ENCODE assay signal across 16 cellular contexts in the genomic region with DNA sequence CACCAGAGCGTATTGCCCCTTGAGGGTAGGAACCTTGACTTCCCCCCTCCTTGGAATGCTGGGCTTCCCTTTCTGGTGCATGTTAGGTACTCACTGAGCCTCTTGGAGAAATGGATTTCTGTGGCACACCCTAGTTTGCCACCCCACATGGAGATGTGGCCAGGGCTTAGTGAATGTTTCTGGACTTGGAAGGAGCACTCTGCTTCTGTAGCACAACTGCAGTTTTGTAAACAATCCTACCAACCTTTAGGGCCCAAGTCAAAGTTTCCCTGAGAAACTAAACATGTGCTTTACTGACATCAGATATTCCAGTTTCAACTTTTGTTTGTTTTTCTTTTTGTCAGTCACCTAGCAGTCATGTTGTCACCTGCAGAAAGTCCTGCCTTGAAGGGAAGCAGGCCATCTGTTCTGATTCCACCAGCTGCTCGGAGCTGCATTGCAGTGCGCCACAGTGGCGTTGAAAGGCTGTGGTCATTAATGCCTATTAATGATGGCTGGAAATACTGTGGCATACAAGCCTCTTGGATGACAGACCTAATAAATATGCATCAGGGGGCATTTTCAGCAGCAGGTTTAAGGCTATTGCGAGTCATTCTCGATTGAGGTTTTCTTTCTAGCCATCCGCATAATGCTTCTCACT. TPM values are rescaled to one million over a fixed set of nuclear protein-coding genes. Genes with fewer than 3 reads are reported as not detected.
A peak's percentile ranks its signal among the peaks of the same experiment; 100 is the strongest.
DNase-seq lines count a peak whose midpoint lies in the region; ATAC-seq and TF ChIP-seq lines count a peak whose summit lies in the region.
"Had no signal": no experiment of that assay in that cellular context is flagged by ENCODE, and none has a peak within 500 bp of the region (broad histone marks: within the 10 kb centered on the region; RNA-seq: fewer than 3 reads in every experiment).

No MANE protein-coding gene starts in this region.

- DNase-seq in DMS53 treated with DMSO at 0.1 percent for 48 hours (lab: John Stamatoyannopoulos, UW; ENCODE audit: unreplicated experiment) (peak; percentile 70), NCI-H146 (lab: John Stamatoyannopoulos, UW) (peak; percentile 53), WERI-Rb-1 (peak; percentile 74), renal cortical epithelial cell (ENCODE audit: low read depth) (peak; percentile 37), foreskin keratinocyte (no peak), ureter (ENCODE audit: low spot score) (no peak)
- DNase-seq: activated CD4-positive, alpha-beta T cell treated with anti-CD3 and anti-CD28 coated beads, Interleukin-2, amount 50 U/mL, for 4 hours; activated T-cell treated with anti-CD3 and anti-CD28 coated beads, Interleukin-2, amount 50 U/mL, for 24 hours; brain microvascular endothelial cell; left ventricle myocardium inferior; NCI-H187 treated with DMSO at 0.1 percent for 48 hours; stimulated activated CD4-positive, alpha-beta T cell treated with anti-CD3 and anti-CD28 coated beads, Interleukin-4, amount 100 ng/mL, for 1 hour had no signal

- H3K4me1 ChIP-seq in foreskin keratinocyte: no peaks in the 10 kb centered on the region

- H3K36me3 ChIP-seq in WERI-Rb-1: no peaks in the 10 kb centered on the region
- H3K36me3 ChIP-seq: brain microvascular endothelial cell, gastroesophageal sphincter, left ventricle myocardium inferior had no signal

- peak overlapping the region; percentile 32 for H3K4me3 ChIP-seq in WERI-Rb-1 (ENCODE audit: low read depth, low read length)
- H3K4me3 ChIP-seq: gastroesophageal sphincter, left ventricle myocardium inferior had no signal

- no peaks in the 10 kb centered on the region for H3K9me3 ChIP-seq in WERI-Rb-1 (ENCODE audit: severe bottlenecking)
- H3K9me3 ChIP-seq: gastroesophageal sphincter, left ventricle myocardium inferior had no signal

- ATAC-seq in HG03025 (IDR thresholded peaks at IDR 0.05; ENCODE audit: low FRiP score, unreplicated experiment): no peak
- ATAC-seq in foreskin keratinocyte: no peak
- ATAC-seq: activated naive CD4-positive, alpha-beta T cell treated with anti-CD3 and anti-CD28 coated beads, Interleukin-2, amount 50 U/mL, for 72 hours; gastroesophageal sphincter had no signal

- H3K27ac ChIP-seq in WERI-Rb-1 (peak overlapping the region; percentile 23), foreskin keratinocyte (no peak overlapping the region)
- H3K27ac ChIP-seq: brain microvascular endothelial cell, gastroesophageal sphincter, left ventricle myocardium inferior, RWPE1 had no signal

- H3K27me3 ChIP-seq in WERI-Rb-1 (ENCODE audit: insufficient read depth, low read depth, severe bottlenecking) (no peaks in the 10 kb centered on the region), foreskin keratinocyte (peaks cover 52% of the 10 kb centered on the region)
- H3K27me3 ChIP-seq: brain microvascular endothelial cell, gastroesophageal sphincter had no signal

- no peak for TF ChIP-seq CTCF in WERI-Rb-1 (IDR thresholded peaks at IDR 0.05; ENCODE audit: low read depth, low read length)
- TF ChIP-seq CTCF in foreskin keratinocyte (conservative IDR thresholded peaks at IDR 0.05): no peak

RNA-seq across cellular contexts. Expression of a gene that starts 7.7 kb away (rescaled TPM):
- total RNA-seq in renal cortical epithelial cell (2.1 and 8.9 TPM in 2 replicates), foreskin keratinocyte (0.14 TPM in 1 of 2 replicates, not detected in the other), ureter (15.5 TPM)
- 0.04 TPM in 1 of 2 replicates, not detected in the other for polyA plus RNA-seq in foreskin keratinocyte

Comparison
In these comparisons a context has a peak if more than half of its experiments do, and no peak if none do; other contexts are left out.
1. DNase-seq: peak in DMS53 treated with DMSO at 0.1 percent for 48 hours (single experiment), NCI-H146 (single experiment), WERI-Rb-1 (single experiment) and renal cortical epithelial cell (single experiment); none in foreskin keratinocyte (0 of 2) and ureter (single experiment).